24 cellular contexts compared by ENCODE assay signal in the genomic region with DNA sequence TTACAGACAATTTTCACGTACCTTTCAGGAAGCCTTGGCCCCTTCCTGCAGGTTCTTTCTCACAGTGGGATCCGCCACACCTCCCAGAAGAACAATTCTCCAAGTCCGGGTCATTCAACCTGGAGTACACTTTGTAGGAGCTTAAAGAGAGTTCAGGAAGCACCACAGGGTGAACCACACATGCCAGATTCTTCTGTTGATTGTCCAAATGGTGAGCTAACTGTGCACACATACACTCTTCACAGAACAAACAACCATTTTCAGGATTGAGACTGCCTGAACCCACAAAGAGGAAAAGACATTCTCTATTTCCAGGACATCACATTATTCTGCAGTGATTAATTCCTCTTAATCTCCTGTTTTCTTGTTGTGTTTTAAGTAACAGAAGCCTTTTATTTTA. TPM values are rescaled to one million over a fixed set of nuclear protein-coding genes. Genes with fewer than 3 reads are reported as not detected.
"Had no signal": no experiment of that assay in that cellular context is flagged by ENCODE, and none has a peak within 500 bp of the region (broad histone marks: within the 10 kb centered on the region; RNA-seq: fewer than 3 reads in every experiment).

No MANE protein-coding gene starts in this region.

- DNase-seq: activated CD4-positive, alpha-beta T cell treated with anti-CD3 and anti-CD28 coated beads for 1 hour; activated CD4-positive, alpha-beta T cell treated with anti-CD3 and anti-CD28 coated beads, Interleukin-2, amount 50 U/mL, for 4 hours; activated effector memory CD4-positive, alpha-beta T cell treated with anti-CD3 and anti-CD28 coated beads, Interleukin-2, amount 50 U/mL, for 16 hours; activated naive CD4-positive, alpha-beta T cell treated with anti-CD3 and anti-CD28 coated beads, Interleukin-2, amount 50 U/mL, for 16 hours; activated T-cell treated with anti-CD3 and anti-CD28 coated beads, Interleukin-2, amount 50 U/mL, for 72 hours; aorta; brain microvascular endothelial cell; central memory CD4-positive, alpha-beta T cell; dorsolateral prefrontal cortex; foreskin fibroblast; stimulated activated CD4-positive, alpha-beta T cell treated with anti-CD3 and anti-CD28 coated beads, Interleukin-12 subunit alpha, Interleukin-12 subunit beta, amount 100 ng/mL, for 4 hours; stimulated activated CD4-positive, alpha-beta T cell treated with anti-CD3 and anti-CD28 coated beads, Interleukin-1b, Interleukin-23, amount 100 ng/mL, for 48 hours; stimulated activated CD8-positive, alpha-beta memory T cell treated with anti-CD3 and anti-CD28 coated beads, Interleukin-4, amount 100 ng/mL, for 48 hours; stimulated activated naive CD4-positive, alpha-beta T cell; upper lobe of right lung; WERI-Rb-1 had no signal

- ATAC-seq: activated T-cell treated with anti-CD3 and anti-CD28 coated beads, Interleukin-2, amount 50 U/mL, for 72 hours; upper lobe of right lung had no signal

- H3K4me1 ChIP-seq: right atrium auricular region, upper lobe of right lung had no signal

- H3K27me3 ChIP-seq: brain microvascular endothelial cell, right atrium auricular region, upper lobe of right lung had no signal

- H3K27ac ChIP-seq: brain microvascular endothelial cell, dorsolateral prefrontal cortex, epithelial cell of prostate, right atrium auricular region, upper lobe of right lung, WERI-Rb-1 had no signal

- H3K36me3 ChIP-seq: brain microvascular endothelial cell, right atrium auricular region, upper lobe of right lung, WERI-Rb-1 had no signal

- H3K9me3 ChIP-seq: right atrium auricular region, upper lobe of right lung had no signal

- H3K4me3 ChIP-seq: dorsolateral prefrontal cortex, right atrium auricular region, upper lobe of right lung had no signal

- FAIRE-seq: colon had no signal

RNA-seq across cellular contexts. Expression of a gene that starts 51.0 kb away (rescaled TPM):
- total RNA-seq: activated CD8-positive, alpha-beta memory T cell treated with anti-CD3 and anti-CD28 coated beads for 36 hours; activated T-cell treated with anti-CD3 and anti-CD28 coated beads, Interleukin-2, amount 50 U/mL, for 72 hours; aorta; glomerular endothelial cell; mononuclear cell; neural crest cell; upper lobe of right lung had no signal

RNA-seq across cellular contexts. Expression of a gene that starts 51.5 kb away (rescaled TPM):
- total RNA-seq: activated CD8-positive, alpha-beta memory T cell treated with anti-CD3 and anti-CD28 coated beads for 36 hours; activated T-cell treated with anti-CD3 and anti-CD28 coated beads, Interleukin-2, amount 50 U/mL, for 72 hours; aorta; glomerular endothelial cell; mononuclear cell; neural crest cell; omental fat pad; right atrium auricular region; upper lobe of right lung had no signal
